In genomic region chr3:105359098-105359762, GRCh38 we compare ENCODE assay signal across 10 cellular contexts. TPM values are rescaled to one million over a fixed set of nuclear protein-coding genes. Genes with fewer than 3 reads are reported as not detected.
DNase-seq lines count a peak whose midpoint lies in the region; ATAC-seq, FAIRE-seq and TF ChIP-seq lines count a peak whose summit lies in the region.
"Had no signal": no experiment of that assay in that cellular context is flagged by ENCODE, and none has a peak within 500 bp of the region (broad histone marks: within the 10 kb centered on the region; RNA-seq: fewer than 3 reads in every experiment).

No MANE protein-coding gene starts in this region.

- H3K4me2 ChIP-seq in GM12878 (ENCODE audit: control insufficient read depth, insufficient read depth), result no peak overlapping the region

- H3K4me3 ChIP-seq in GM12878, result no peak overlapping the region

- no peak overlapping the region for H3K27ac Mint-ChIP-seq in natural killer cell

- no peak for TF ChIP-seq RAD21 in GM12878 (IDR thresholded peaks at IDR 0.05; ENCODE audit: insufficient read depth, low read depth, low read length)

- no TSS peak for BruUV-seq in GM12878 (replicated peaks; lab: Mats Ljungman, UMichigan)

- FAIRE-seq in HTR-8/SVneo (lab: Jason Lieb, UNC) (no peak), GM12878 (lab: Jason Lieb, UNC) (no peak)
- FAIRE-seq: islet of Langerhans had no signal

- CTCF ChIA-PET in GM12878 (lab: Yijun Ruan, JAX), result interaction anchor here (0.9 to 1.3 kb wide), 2 partner anchors 25 to 56 kb away, joined by 3 read pairs; no protein-coding TSS in a partner anchor

- TF ChIP-seq CTCF in GM12878 (IDR thresholded peaks at IDR 0.05 in 2 of 3, conservative IDR thresholded peaks at IDR 0.05 in 1 of 3; ENCODE audit: control insufficient read depth in 2 of 3, extremely low read depth in 1 of 3, insufficient read depth in 1 of 3, low read depth in 3 of 3, low read length in 3 of 3) (no peak), GM13977 (IDR thresholded peaks at IDR 0.05; ENCODE audit: extremely low read depth, insufficient read depth, missing control alignments) (no peak), natural killer cell (IDR thresholded peaks at IDR 0.05) (no peak)

- intact Hi-C loops in GM12878 (cut with micrococcal nuclease; ENCODE audit: unreplicated experiment) (no loop called here), natural killer cell (cut with micrococcal nuclease) (no loop called here)

- in situ Hi-C loops in GM12878 (cut with MboI), result no loop called here
- in situ Hi-C loops in GM13977 (cut with MboI; ENCODE audit: low pct_unique_long_range_greater_than_20kb, low sequenced_read_pairs, unreplicated experiment), result no loop called here

- 81% methylated on average over 5 of the region's 5 CpGs for WGBS in GM12878 (ENCODE audit: insufficient coverage, insufficient replicate concordance, low lambda C conversion rate, missing lambda C conversion rate)

- peaks cover 25 to 37% of the 10 kb centered on the region in 2 donors for H3K27me3 Mint-ChIP-seq in natural killer cell (ENCODE audit: low read depth in 2 of 2)

- no peak for TF ChIP-seq POLR2A in GM12878 (IDR thresholded peaks at IDR 0.05; ENCODE audit: low read depth, low read length)

- no peaks in the 10 kb centered on the region for H3K4me1 Mint-ChIP-seq in natural killer cell

- no peak overlapping the region for H3K4me3 Mint-ChIP-seq in natural killer cell

- H3K36me3 ChIP-seq in GM12878 (ENCODE audit: control insufficient read depth in 2 of 2, insufficient read depth in 2 of 2, low read length in 1 of 2), result no peaks in the 10 kb centered on the region

- no peaks in the 10 kb centered on the region for H3K27me3 ChIP-seq in GM12878 (replicated peaks in 1 of 2; ENCODE audit: control insufficient read depth in 2 of 2, insufficient read depth in 2 of 2, low read length in 1 of 2)

- H3K9ac ChIP-seq in GM12878 (ENCODE audit: control insufficient read depth, insufficient read depth, low read length), result no peak overlapping the region
- H3K9ac ChIP-seq: parathyroid adenoma had no signal

- no peak overlapping the region for H3K27ac ChIP-seq in GM12878 (ENCODE audit: control insufficient read depth, insufficient read depth)
- H3K27ac ChIP-seq: parathyroid adenoma had no signal

- H3K36me3 Mint-ChIP-seq in natural killer cell, result peaks cover 9% of the 10 kb centered on the region

- POLR2A ChIA-PET in GM12878 (lab: Charles Lee), result interaction anchor here (0.6 kb wide), 1 partner anchor 1242 kb away, joined by 4 read pairs; no protein-coding TSS in a partner anchor

- H4K20me1 ChIP-seq in GM12878 (ENCODE audit: control insufficient read depth, insufficient read depth), result no peaks in the 10 kb centered on the region

- no peaks in the 10 kb centered on the region for H3K79me2 ChIP-seq in GM12878 (ENCODE audit: control insufficient read depth, insufficient read depth, low read length)
- H3K79me2 ChIP-seq: parathyroid adenoma had no signal

- RAD21 ChIA-PET in GM12878 (lab: Charles Lee; ENCODE audit: unreplicated experiment), result interaction anchor here (1.2 to 1.5 kb wide), 2 partner anchors 10 to 12 kb away, joined by 3 to 7 read pairs; no protein-coding TSS in a partner anchor

- ATAC-seq in GM18511 (IDR thresholded peaks at IDR 0.05; ENCODE audit: unreplicated experiment) (peak; percentile 59), GM12878 (peak; percentile 52), GM21576 (IDR thresholded peaks at IDR 0.05; ENCODE audit: unreplicated experiment) (no peak), natural killer cell (no peak)

- DNase-seq in HTR-8/SVneo (ENCODE audit: insufficient read length, low spot score) (peak; percentile 6), GM12878 (ENCODE audit: low read depth, low spot score) (no peak), renal cortical epithelial cell (ENCODE audit: low read depth) (peak; percentile 55), NCI-H1105 (lab: John Stamatoyannopoulos, UW) (no peak), GM13977 (ENCODE audit: low spot score) (no peak), natural killer cell (no peak)

- SMC1A ChIA-PET in GM12878 (lab: Charles Lee; ENCODE audit: uncharacterized antibody, unreplicated experiment), result interaction anchor here (0.6 to 1.2 kb wide), 3 partner anchors 9 to 1378 kb away, joined by 3 read pairs; no protein-coding TSS in a partner anchor

- H3K9me3 ChIP-seq in GM12878 (replicated peaks; ENCODE audit: control insufficient read depth, insufficient read depth, low read length), result no peaks in the 10 kb centered on the region

- H2AFZ ChIP-seq in GM12878 (ENCODE audit: control insufficient read depth, low read depth, low read length), result no peak overlapping the region
- H2AFZ ChIP-seq: parathyroid adenoma had no signal

- no peaks in the 10 kb centered on the region; the same call in 1 of the 2 replicates for H3K4me1 ChIP-seq in GM12878 (ENCODE audit: control insufficient read depth, insufficient read depth, low read length)
- H3K4me1 ChIP-seq: parathyroid adenoma had no signal

- H3K9me3 Mint-ChIP-seq in natural killer cell, result no peaks in the 10 kb centered on the region

- no peak for TF ChIP-seq EP300 in GM12878 (IDR thresholded peaks at IDR 0.05; ENCODE audit: borderline replicate concordance in 1 of 2, control insufficient read depth in 1 of 2, low read depth in 2 of 2, low read length in 2 of 2)

TF ChIP-seq in GM12878, 131 proteins besides CTCF, POLR2A, EP300 and RAD21 (continues in another document):
- TF ChIP-seq, protein P1, sequence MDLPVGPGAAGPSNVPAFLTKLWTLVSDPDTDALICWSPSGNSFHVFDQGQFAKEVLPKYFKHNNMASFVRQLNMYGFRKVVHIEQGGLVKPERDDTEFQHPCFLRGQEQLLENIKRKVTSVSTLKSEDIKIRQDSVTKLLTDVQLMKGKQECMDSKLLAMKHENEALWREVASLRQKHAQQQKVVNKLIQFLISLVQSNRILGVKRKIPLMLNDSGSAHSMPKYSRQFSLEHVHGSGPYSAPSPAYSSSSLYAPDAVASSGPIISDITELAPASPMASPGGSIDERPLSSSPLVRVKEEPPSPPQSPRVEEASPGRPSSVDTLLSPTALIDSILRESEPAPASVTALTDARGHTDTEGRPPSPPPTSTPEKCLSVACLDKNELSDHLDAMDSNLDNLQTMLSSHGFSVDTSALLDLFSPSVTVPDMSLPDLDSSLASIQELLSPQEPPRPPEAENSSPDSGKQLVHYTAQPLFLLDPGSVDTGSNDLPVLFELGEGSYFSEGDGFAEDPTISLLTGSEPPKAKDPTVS (IDR thresholded peaks at IDR 0.05; ENCODE audit: low read depth, low read length), result no peak
- no peak for TF ChIP-seq ZNF687 (IDR thresholded peaks at IDR 0.05)
- peak; percentile 36; the same call in 1 of the 2 replicates for TF ChIP-seq JUNB (IDR thresholded peaks at IDR 0.05)
- TF ChIP-seq ZNF217 (IDR thresholded peaks at IDR 0.05), result no peak
- TF ChIP-seq IRF4 (IDR thresholded peaks at IDR 0.05; ENCODE audit: low read depth, low read length), result peak; percentile 58; the same call in 1 of the 2 replicates
- no peak for TF ChIP-seq MXI1 (IDR thresholded peaks at IDR 0.05; ENCODE audit: low read depth, low read length)

RNA-seq across cellular contexts. Expression of gene ALCAM, which starts 7.5 kb away (rescaled TPM):
- 103 and 111 TPM in 2 replicates for total RNA-seq in GM12878 (2013; cell fraction: nucleolus; rRNA removed)
- 37.2 and 44.0 TPM in 2 replicates for total RNA-seq in GM12878 (2014; rRNA removed)
- 49.7 and 52.1 TPM in 2 replicates for total RNA-seq in GM12878 (2014; rRNA removed; fragmentation: Illumina TruSeq; extraction: Trizol)
- total RNA-seq in GM12878 (2021), result 35.0 and 36.0 TPM in 2 replicates
- polyA plus RNA-seq in GM12878 (2011; ENCODE audit: low read depth), result 10.0 TPM
- 54.2 and 77.4 TPM in 2 replicates for polyA plus RNA-seq in GM12878 (2011; rRNA removed)
- polyA plus RNA-seq in GM12878 (2011; cell fraction: cytosol; rRNA removed), result 22.5 and 23.1 TPM in 2 replicates
- 31.0 and 45.6 TPM in 2 replicates for polyA plus RNA-seq in GM12878 (2011; cell fraction: nucleus; rRNA removed)
- polyA plus RNA-seq in GM12878 (2012), result 18.4 and 25.2 TPM in 2 replicates
- 37.9 and 53.6 TPM in 2 replicates for polyA plus RNA-seq in GM12878 (2014; fragmentation: Illumina TruSeq; extraction: Trizol)
- polyA plus RNA-seq in GM12878 (2014; fragmentation: Nextera tagmentation; extraction: Ambion mirVana), result 10 to 100 TPM; 12.2 to 16.2 TPM
- polyA plus RNA-seq in GM12878 (2014; rRNA removed), result 18.8 and 20.7 TPM in 2 replicates
- polyA plus RNA-seq in GM12878 (2016; fragmentation: Nextera tagmentation; extraction: Ambion mirVana), result 10 to 100 TPM; 27.5 to 29.2 TPM
- 61.7 and 118 TPM in 2 replicates for polyA minus RNA-seq in GM12878 (2011; rRNA and poly(A)+ RNA removed)
- polyA minus RNA-seq in GM12878 (2011; cell fraction: cytosol; rRNA and poly(A)+ RNA removed), result 27.9 and 28.1 TPM in 2 replicates
- 67.2 and 83.0 TPM in 2 replicates for polyA minus RNA-seq in GM12878 (2011; cell fraction: nucleus; rRNA and poly(A)+ RNA removed)
- 379 and 447 TPM in 2 replicates for total RNA-seq in renal cortical epithelial cell
- total RNA-seq in natural killer cell, result 1 to 10 TPM; 1.5 to 3.0 (median 1.5) TPM

Comparison
In these comparisons a context has a peak if more than half of its experiments do, and no peak if none do; other contexts are left out.
1. ATAC-seq: peak in GM18511 (single experiment) and GM12878 (single experiment); none in GM21576 (single experiment) and natural killer cell (0 of 3).
2. DNase-seq: peak in HTR-8/SVneo (single experiment) and renal cortical epithelial cell (single experiment); none in GM12878 (single experiment), NCI-H1105 (single experiment), GM13977 (single experiment) and natural killer cell (single experiment).
3. RNA of gene ALCAM, which starts 7.5 kb away (total RNA-seq): 379 to 447 TPM in renal cortical epithelial cell and 35.0 to 111 TPM in GM12878; 1.5 to 3.0 TPM in natural killer cell; every median in the first group is over 4 times any median in the second.